ENCODE assay signal across 8 cellular contexts in the genomic region with DNA sequence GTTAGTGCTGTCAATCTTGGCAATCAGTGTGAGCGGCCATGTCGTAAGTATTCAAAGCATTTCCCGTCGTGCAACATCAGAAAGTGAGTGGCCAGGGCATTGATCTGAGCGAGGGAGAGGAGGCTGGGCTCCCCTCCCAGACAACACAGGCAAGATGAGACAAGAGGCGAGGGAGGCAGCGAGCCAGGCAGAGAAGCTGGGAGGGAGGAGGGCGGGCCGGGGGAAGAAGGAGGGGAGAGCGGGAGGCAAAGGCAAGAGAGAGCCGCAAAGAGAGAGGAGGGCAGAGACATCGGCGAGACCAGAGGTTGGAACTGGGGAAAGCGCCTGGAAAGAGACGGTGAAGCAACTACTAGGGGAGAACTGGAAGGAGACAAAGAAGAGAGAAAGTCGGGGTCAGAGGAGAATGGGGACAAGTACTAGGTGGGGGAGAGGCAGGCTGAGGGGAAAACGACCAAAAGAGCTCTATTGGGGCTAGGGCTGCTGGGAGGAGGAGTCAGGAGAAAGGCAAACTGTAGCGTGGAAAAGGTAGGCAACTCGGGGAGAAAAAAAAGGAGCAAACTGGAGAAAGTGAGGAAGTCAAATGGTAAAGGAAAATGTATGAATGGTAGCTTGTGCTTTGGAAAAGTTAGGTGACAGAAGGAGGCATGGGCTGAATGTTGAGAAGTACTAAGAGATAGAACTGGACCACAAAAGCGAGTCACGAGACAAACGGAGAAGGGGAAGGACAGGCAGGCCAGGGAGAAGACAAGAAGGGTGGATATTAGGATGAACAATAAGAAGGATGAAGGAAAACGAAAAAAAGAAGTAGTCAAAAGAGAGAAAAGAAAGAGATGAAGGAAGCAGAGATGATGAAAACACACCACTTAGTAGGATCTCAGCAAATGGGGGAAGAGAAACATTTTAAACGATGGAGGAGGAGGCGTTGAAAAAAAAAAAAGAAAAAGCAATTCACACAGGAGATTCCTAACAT.
DNase-seq lines count a peak whose midpoint lies in the region; ATAC-seq and TF ChIP-seq lines count a peak whose summit lies in the region.

No MANE protein-coding gene starts in this region.

- no peaks in the 10 kb centered on the region for H3K9me3 Mint-ChIP-seq in endothelial cell (ENCODE audit: unreplicated experiment)
- no peaks in the 10 kb centered on the region for H3K9me3 Mint-ChIP-seq in mesothelial cell of epicardium
- no peaks in the 10 kb centered on the region for H3K9me3 Mint-ChIP-seq in activated CD4-positive, alpha-beta memory T cell treated with anti-CD3 and anti-CD28 coated beads for 36 hours
- no peaks in the 10 kb centered on the region for H3K9me3 Mint-ChIP-seq in effector memory CD8-positive, alpha-beta T cell

- H3K27me3 Mint-ChIP-seq in endothelial cell (ENCODE audit: unreplicated experiment) = peaks cover 19% of the 10 kb centered on the region
- H3K27me3 Mint-ChIP-seq in mesothelial cell of epicardium (ENCODE audit: low read depth) = peaks cover 13% of the 10 kb centered on the region
- H3K27me3 Mint-ChIP-seq in activated CD4-positive, alpha-beta memory T cell treated with anti-CD3 and anti-CD28 coated beads for 36 hours = peaks cover 53% of the 10 kb centered on the region
- peaks cover 20 to 49% of the 10 kb centered on the region in 2 donors for H3K27me3 Mint-ChIP-seq in effector memory CD8-positive, alpha-beta T cell

- intact Hi-C loops in activated CD4-positive, alpha-beta memory T cell treated with anti-CD3 and anti-CD28 coated beads for 36 hours (cut with micrococcal nuclease) = loop anchor here (2.0 to 5.0 kb wide), 4 partner anchors 96 to 791 kb away; no protein-coding TSS in a partner anchor

- DNase-seq in EH (ENCODE audit: low read depth) (peak; percentile 85), NCI-H460 (ENCODE audit: extremely low read depth, low read depth) (peak; percentile 65), endothelial cell (ENCODE audit: low spot score) (peak; percentile 58), mesothelial cell of epicardium (ENCODE audit: low spot score in 2 of 2, unreplicated experiment in 2 of 2) (peak; percentile 49 to 75), GM03348 (ENCODE audit: low spot score) (no peak)
- no peak for DNase-seq in activated CD4-positive, alpha-beta memory T cell treated with anti-CD3 and anti-CD28 coated beads for 36 hours
- no peak for DNase-seq in effector memory CD8-positive, alpha-beta T cell

- H3K4me1 Mint-ChIP-seq in endothelial cell (ENCODE audit: unreplicated experiment) = peaks cover 43% of the 10 kb centered on the region
- H3K4me1 Mint-ChIP-seq in mesothelial cell of epicardium = peaks cover 40% of the 10 kb centered on the region
- peaks cover 35% of the 10 kb centered on the region for H3K4me1 Mint-ChIP-seq in activated CD4-positive, alpha-beta memory T cell treated with anti-CD3 and anti-CD28 coated beads for 36 hours (ENCODE audit: low read depth)
- peaks cover 20 to 25% of the 10 kb centered on the region in 2 donors for H3K4me1 Mint-ChIP-seq in effector memory CD8-positive, alpha-beta T cell (ENCODE audit: low read depth in 2 of 2)

- POLR2A ChIA-PET in activated CD4-positive, alpha-beta memory T cell treated with anti-CD3 and anti-CD28 coated beads for 36 hours (lab: Charles Lee) = no interaction called here

- H3K36me3 Mint-ChIP-seq in endothelial cell (ENCODE audit: low read depth, unreplicated experiment) (peaks cover 6% of the 10 kb centered on the region), mesothelial cell of epicardium (no peaks in the 10 kb centered on the region)
- peaks cover 4% of the 10 kb centered on the region for H3K36me3 Mint-ChIP-seq in activated CD4-positive, alpha-beta memory T cell treated with anti-CD3 and anti-CD28 coated beads for 36 hours
- H3K36me3 Mint-ChIP-seq in effector memory CD8-positive, alpha-beta T cell (ENCODE audit: insufficient read depth) = peaks cover 5% of the 10 kb centered on the region

- H3K4me3 Mint-ChIP-seq in endothelial cell (ENCODE audit: unreplicated experiment) (no peak overlapping the region), mesothelial cell of epicardium (no peak overlapping the region)
- no peak overlapping the region for H3K4me3 Mint-ChIP-seq in activated CD4-positive, alpha-beta memory T cell treated with anti-CD3 and anti-CD28 coated beads for 36 hours
- no peak overlapping the region for H3K4me3 Mint-ChIP-seq in effector memory CD8-positive, alpha-beta T cell

- CTCF ChIA-PET in activated CD4-positive, alpha-beta memory T cell treated with anti-CD3 and anti-CD28 coated beads for 36 hours (lab: Charles Lee) = interaction anchor here (0.8 to 1.7 kb wide), 3 partner anchors 160 to 958 kb away, joined by 3 to 9 read pairs (median 6); no protein-coding TSS in a partner anchor

- H3K27ac Mint-ChIP-seq in endothelial cell (ENCODE audit: unreplicated experiment) (no peak overlapping the region), mesothelial cell of epicardium (no peak overlapping the region)
- no peak overlapping the region for H3K27ac Mint-ChIP-seq in activated CD4-positive, alpha-beta memory T cell treated with anti-CD3 and anti-CD28 coated beads for 36 hours
- H3K27ac Mint-ChIP-seq in effector memory CD8-positive, alpha-beta T cell = no peak overlapping the region

- no peak for ATAC-seq in effector memory CD8-positive, alpha-beta T cell (replicated peaks)
- ATAC-seq in GM21367 (IDR thresholded peaks at IDR 0.05; ENCODE audit: unreplicated experiment) = no peak

- TF ChIP-seq CTCF in endothelial cell (IDR thresholded peaks at IDR 0.05; ENCODE audit: unreplicated experiment) (no peak), mesothelial cell of epicardium (IDR thresholded peaks at IDR 0.05; ENCODE audit: unreplicated experiment) (no peak)

Comparison
In these comparisons a context has a peak if more than half of its experiments do, and no peak if none do; other contexts are left out.
1. DNase-seq: peak in EH (single experiment), NCI-H460 (single experiment), endothelial cell (single experiment) and mesothelial cell of epicardium (2 of 2); none in activated CD4-positive, alpha-beta memory T cell treated with anti-CD3 and anti-CD28 coated beads for 36 hours (single experiment), effector memory CD8-positive, alpha-beta T cell (0 of 3) and GM03348 (single experiment).